ENCODE assay signal across 21 cellular contexts in genomic region chr7:30280631-30281030, GRCh38. TPM values are rescaled to one million over a fixed set of nuclear protein-coding genes. Genes with fewer than 3 reads are reported as not detected.
DNase-seq lines count a peak whose midpoint lies in the region; TF ChIP-seq lines count a peak whose summit lies in the region.
"Had no signal": no experiment of that assay in that cellular context is flagged by ENCODE, and none has a peak within 500 bp of the region (broad histone marks: within the 10 kb centered on the region; RNA-seq: fewer than 3 reads in every experiment).

No MANE protein-coding gene starts in this region.

- peak overlapping the region; percentile 74 for H3K4me2 ChIP-seq in DOHH2 (ENCODE audit: low read length)
- H3K4me2 ChIP-seq in SU-DHL-6 (ENCODE audit: low read depth, low read length, poor library complexity, severe bottlenecking): peak overlapping the region; percentile 45
- H3K4me2 ChIP-seq: A549 had no signal

- CTCF ChIA-PET in MCF 10A (lab: Yijun Ruan, JAX): interaction anchor here (2.2 kb wide), 1 partner anchor 284 kb away, joined by 10 read pairs; no protein-coding TSS in a partner anchor

- H3K4me1 Mint-ChIP-seq in neural crest cell: peaks cover 4% of the 10 kb centered on the region
- peaks cover 6% of the 10 kb centered on the region for H3K4me1 Mint-ChIP-seq in MCF 10A (ENCODE audit: insufficient read depth, unreplicated experiment)

- no peaks in the 10 kb centered on the region for H3K27me3 ChIP-seq in DOHH2 (ENCODE audit: control insufficient read depth, low read length)
- no peaks in the 10 kb centered on the region for H3K27me3 ChIP-seq in SU-DHL-6 (ENCODE audit: low read length)

- H3K4me3 ChIP-seq in DOHH2 (ENCODE audit: low read length) (peak overlapping the region; percentile 37; the same call in 1 of the 2 replicates), SU-DHL-6 (ENCODE audit: insufficient read depth, low read length, poor library complexity, severe bottlenecking) (no peak overlapping the region)
- H3K4me3 ChIP-seq: A549, SK-N-MC had no signal

- H3K27ac ChIP-seq in DOHH2 (ENCODE audit: low read depth, low read length): peak overlapping the region; percentile 81; the same call in 1 of the 2 replicates
- peak overlapping the region; percentile 74 for H3K27ac ChIP-seq in SU-DHL-6 (ENCODE audit: low read depth, low read length)
- H3K27ac ChIP-seq: A549, SK-N-MC had no signal

- intact Hi-C loops in MCF 10A (cut with micrococcal nuclease): loop anchor here (5.0 kb wide), 1 partner anchor 222 kb away; the partner anchor contains the start of gene GGCT

- H3F3A ChIP-seq in DOHH2 (ENCODE audit: control insufficient read depth, insufficient read depth) (peaks cover 19% of the 10 kb centered on the region), SU-DHL-6 (ENCODE audit: insufficient read depth) (peaks cover 38% of the 10 kb centered on the region)

- DNase-seq in NCI-H510A treated with DMSO at 0.1 percent for 48 hours (lab: John Stamatoyannopoulos, UW) (peak; percentile 60), neural crest cell (ENCODE audit: low read depth, low spot score) (no peak), COLO829 (ENCODE audit: low spot score) (no peak), MCF 10A (ENCODE audit: unreplicated experiment) (no peak), DMS153 (lab: John Stamatoyannopoulos, UW) (no peak)
- no peak for DNase-seq in stimulated activated CD8-positive, alpha-beta memory T cell treated with anti-CD3 and anti-CD28 coated beads, Interleukin-4, amount 100 ng/mL, for 48 hours
- DNase-seq: COR-L47, DMS 273 treated with DMSO at 0.1 percent for 48 hours, GDM1, NCI-H1694, NCI-H2081, NCI-H446 treated with DMSO at 0.1 percent for 48 hours, NCI-H774, Right ventricle myocardium superior had no signal

- no peak for TF ChIP-seq CTCF in DOHH2 (IDR thresholded peaks at IDR 0.05; ENCODE audit: low read depth, low read length, poor library complexity, severe bottlenecking)
- no peak for TF ChIP-seq CTCF in SU-DHL-6 (IDR thresholded peaks at IDR 0.05; ENCODE audit: insufficient read depth, low read length, poor library complexity, severe bottlenecking)
- TF ChIP-seq CTCF in neural crest cell (conservative IDR thresholded peaks at IDR 0.05): no peak
- TF ChIP-seq CTCF in MCF 10A (IDR thresholded peaks at IDR 0.05; ENCODE audit: unreplicated experiment): no peak

- peaks cover under 1% of the 10 kb centered on the region for H3K36me3 ChIP-seq in DOHH2 (ENCODE audit: control insufficient read depth, low read length)
- H3K36me3 ChIP-seq in SU-DHL-6 (ENCODE audit: low read length): no peaks in the 10 kb centered on the region

- H3K9me3 Mint-ChIP-seq in neural crest cell (no peaks in the 10 kb centered on the region), MCF 10A (ENCODE audit: unreplicated experiment) (no peaks in the 10 kb centered on the region)
- H3K9me3 Mint-ChIP-seq: CD14-positive monocyte, IgD-negative memory B cell had no signal

- no peak overlapping the region for H2AFZ ChIP-seq in SU-DHL-6 (ENCODE audit: low read depth, low read length, severe bottlenecking)

- POLR2A ChIA-PET in MCF 10A (lab: Yijun Ruan, JAX): interaction anchor here (1.1 kb wide), 1 partner anchor 146 kb away, joined by 3 read pairs; the partner anchor contains the start of gene MTURN

- H3K9me3 ChIP-seq in DOHH2 (ENCODE audit: control insufficient read depth, insufficient read depth, low read length): no peaks in the 10 kb centered on the region
- H3K9me3 ChIP-seq in SU-DHL-6 (ENCODE audit: insufficient read depth, low read length): no peaks in the 10 kb centered on the region
- H3K9me3 ChIP-seq: A549 had no signal

- H3K36me3 Mint-ChIP-seq in neural crest cell (ENCODE audit: low read depth) (no peaks in the 10 kb centered on the region), MCF 10A (ENCODE audit: insufficient read depth, unreplicated experiment) (no peaks in the 10 kb centered on the region)
- H3K36me3 Mint-ChIP-seq: IgD-negative memory B cell had no signal

- peak overlapping the region; percentile 8; the same call in 1 of the 2 replicates for H3K9ac ChIP-seq in SU-DHL-6 (ENCODE audit: low read length)

- H4K20me1 ChIP-seq in DOHH2 (ENCODE audit: control insufficient read depth, insufficient read depth, low read depth, low read length): no peaks in the 10 kb centered on the region
- no peaks in the 10 kb centered on the region for H4K20me1 ChIP-seq in SU-DHL-6 (ENCODE audit: low read depth, low read length)

- H3K4me3 Mint-ChIP-seq in neural crest cell: peak overlapping the region; percentile 52
- no peak overlapping the region for H3K4me3 Mint-ChIP-seq in MCF 10A (ENCODE audit: unreplicated experiment)
- H3K4me3 Mint-ChIP-seq: B cell, CD14-positive monocyte had no signal

- H3K27ac Mint-ChIP-seq in neural crest cell (ENCODE audit: unreplicated experiment) (no peak overlapping the region), MCF 10A (ENCODE audit: low read depth, unreplicated experiment) (no peak overlapping the region)
- H3K27ac Mint-ChIP-seq: B cell, IgD-negative memory B cell had no signal

- H3K79me2 ChIP-seq in DOHH2 (ENCODE audit: control insufficient read depth, low read length): peaks cover 29% of the 10 kb centered on the region
- H3K79me2 ChIP-seq in SU-DHL-6 (ENCODE audit: insufficient read depth, low read length): peaks cover 2% of the 10 kb centered on the region

- H3K9me2 ChIP-seq in DOHH2 (replicated peaks; ENCODE audit: control insufficient read depth, low read length): no peaks in the 10 kb centered on the region
- no peaks in the 10 kb centered on the region for H3K9me2 ChIP-seq in SU-DHL-6 (replicated peaks; ENCODE audit: insufficient read depth, low read length)

- H3K4me1 ChIP-seq in DOHH2 (ENCODE audit: control insufficient read depth, low read length): peaks cover 84% of the 10 kb centered on the region

- peaks cover 8% of the 10 kb centered on the region for H3K27me3 Mint-ChIP-seq in neural crest cell (ENCODE audit: low read depth)
- no peaks in the 10 kb centered on the region for H3K27me3 Mint-ChIP-seq in MCF 10A (ENCODE audit: insufficient read depth, unreplicated experiment)
- H3K27me3 Mint-ChIP-seq: B cell, IgD-negative memory B cell had no signal

- no TSS peak for BruUV-seq in MCF 10A (replicated peaks; lab: Mats Ljungman, UMichigan)

RNA-seq across cellular contexts. Expression of gene ZNRF2, which starts 3.8 kb away (rescaled TPM):
- total RNA-seq in neural crest cell (5.3 and 5.4 TPM in 2 replicates), MCF 10A (2022) (9.8 and 10.2 TPM in 2 replicates)
